12 cellular contexts compared by ENCODE assay signal in the genomic region with DNA sequence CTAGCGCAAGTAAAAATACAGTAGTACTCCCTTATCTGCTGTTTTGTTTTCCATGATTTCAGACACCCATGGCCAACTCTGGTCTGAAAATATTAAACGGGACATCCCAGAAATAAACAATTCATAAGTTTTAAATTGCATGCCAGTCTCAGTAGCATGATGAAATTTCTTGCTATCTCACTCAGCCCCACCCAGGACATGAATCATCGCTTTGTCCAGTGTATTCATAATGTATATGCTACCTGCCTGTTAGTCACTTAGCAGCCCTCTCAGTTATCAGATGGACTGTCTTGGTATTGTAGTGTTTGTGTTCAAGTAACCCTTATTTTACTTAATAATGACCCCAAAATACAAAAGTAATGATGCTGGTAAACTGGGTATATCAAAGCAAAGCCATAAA.
DNase-seq lines count a peak whose midpoint lies in the region; ATAC-seq and TF ChIP-seq lines count a peak whose summit lies in the region.
"Had no signal": no experiment of that assay in that cellular context is flagged by ENCODE, and none has a peak within 500 bp of the region (broad histone marks: within the 10 kb centered on the region; RNA-seq: fewer than 3 reads in every experiment).

No MANE protein-coding gene starts in this region.

- ATAC-seq in foreskin keratinocyte (peak; percentile 100), GM18873 (IDR thresholded peaks at IDR 0.05; ENCODE audit: low FRiP score, unreplicated experiment) (no peak)

- intact Hi-C loops in ascending aorta (cut with DNase I) = no loop called here

- H3K27me3 ChIP-seq in adipocyte (replicated peaks; ENCODE audit: control insufficient read depth, insufficient read depth, low read length) (no peaks in the 10 kb centered on the region), foreskin keratinocyte (no peaks in the 10 kb centered on the region), ascending aorta (no peaks in the 10 kb centered on the region)
- H3K27me3 ChIP-seq: adrenal gland, uterus had no signal

- H3K4me1 ChIP-seq in adipocyte (ENCODE audit: control insufficient read depth, insufficient read depth, low read length) (no peaks in the 10 kb centered on the region), foreskin keratinocyte (peaks cover 20% of the 10 kb centered on the region), ascending aorta (no peaks in the 10 kb centered on the region)
- H3K4me1 ChIP-seq: adrenal gland, uterus had no signal

- no peak for TF ChIP-seq CTCF in foreskin keratinocyte (conservative IDR thresholded peaks at IDR 0.05)
- TF ChIP-seq CTCF in ascending aorta (IDR thresholded peaks at IDR 0.05) = no peak

- DNase-seq in Caki2 (ENCODE audit: low read depth) (peak; percentile 54), LoVo (ENCODE audit: low spot score) (peak; percentile 77), adipocyte (ENCODE audit: low read depth) (peak; percentile 82), foreskin keratinocyte (peak; percentile 80 to 91), T1000 (lab: John Stamatoyannopoulos, UW) (no peak), ascending aorta (ENCODE audit: low spot score in 2 of 2) (no peak), NCI-H2029 (lab: John Stamatoyannopoulos, UW) (no peak)
- DNase-seq: adrenal gland, NCI-H1105 treated with DMSO at 0.1 percent for 48 hours, NCI-H526, uterus had no signal

- no peak overlapping the region for H3K4me3 ChIP-seq in adipocyte (ENCODE audit: low read length)
- H3K4me3 ChIP-seq in ascending aorta = no peak overlapping the region
- H3K4me3 ChIP-seq: adrenal gland, uterus had no signal

- H3K27ac ChIP-seq in foreskin keratinocyte (peak overlapping the region; percentile 82), ascending aorta (no peak overlapping the region)
- H3K27ac ChIP-seq: adrenal gland, uterus had no signal

- no peaks in the 10 kb centered on the region for H3K36me3 ChIP-seq in adipocyte (ENCODE audit: control insufficient read depth, insufficient read depth, low read length, severe bottlenecking)
- no peaks in the 10 kb centered on the region for H3K36me3 ChIP-seq in ascending aorta
- H3K36me3 ChIP-seq: adrenal gland, uterus had no signal

- H3K9me3 ChIP-seq in adipocyte (ENCODE audit: control insufficient read depth, low read length) = no peaks in the 10 kb centered on the region
- H3K9me3 ChIP-seq in ascending aorta = no peaks in the 10 kb centered on the region
- H3K9me3 ChIP-seq: adrenal gland, uterus had no signal

- in situ Hi-C loops in Caki2 (cut with HindIII; ENCODE audit: low pct_unique_long_range_greater_than_20kb, low sequenced_read_pairs) = no loop called here

- no peak overlapping the region for H3K9ac ChIP-seq in adipocyte (ENCODE audit: low read length)

Comparison
In these comparisons a context has a peak if more than half of its experiments do, and no peak if none do; other contexts are left out.
1. DNase-seq: peak in Caki2 (single experiment), LoVo (single experiment), adipocyte (single experiment) and foreskin keratinocyte (2 of 2); none in T1000 (single experiment), ascending aorta (0 of 2) and NCI-H2029 (single experiment).